22 cellular contexts compared by ENCODE assay signal in genomic region chr1:50358962-50359361, GRCh38.
"Had no signal": no experiment of that assay in that cellular context is flagged by ENCODE, and none has a peak within 500 bp of the region (broad histone marks: within the 10 kb centered on the region; RNA-seq: fewer than 3 reads in every experiment).

No MANE protein-coding gene starts in this region.

- ATAC-seq: activated CD4-positive, CD25-positive, alpha-beta regulatory T cell treated with anti-CD3 and anti-CD28 coated beads, Interleukin-2, amount 50 U/mL, for 24 hours; activated naive CD8-positive, alpha-beta T cell treated with anti-CD3 and anti-CD28 coated beads, Interleukin-2, amount 50 U/mL, for 24 hours; gastroesophageal sphincter; heart left ventricle; left lobe of liver had no signal

- H3K36me3 ChIP-seq: gastroesophageal sphincter, heart left ventricle, lower lobe of right lung, thoracic aorta, upper lobe of left lung had no signal

- H3K27me3 ChIP-seq: upper lobe of left lung had no signal

- H3K4me3 Mint-ChIP-seq: activated CD4-positive, alpha-beta memory T cell treated with anti-CD3 and anti-CD28 coated beads, Interleukin-2, amount 10 ng/mL, durations not matched to agents 7 days and 5 days; activated CD4-positive, alpha-beta T cell treated with anti-CD3 and anti-CD28 coated beads, Interleukin-2, amount 10 ng/mL, durations not matched to agents 24 days and 14 days; activated naive CD8-positive, alpha-beta T cell treated with anti-CD3 and anti-CD28 coated beads, Interleukin-2, amount 50 U/mL, for 24 hours; naive B cell; T-helper 1 cell treated with Interleukin-12 subunit alpha and Interleukin-12 subunit beta and Interleukin-4 antibody, amounts not matched to agents 30 μg/mL and 1 μg/mL, for 36 hours had no signal

- H3K4me1 Mint-ChIP-seq: activated CD4-positive, alpha-beta memory T cell treated with anti-CD3 and anti-CD28 coated beads, Interleukin-2, amount 10 ng/mL, durations not matched to agents 7 days and 5 days; activated CD4-positive, alpha-beta T cell treated with anti-CD3 and anti-CD28 coated beads, Interleukin-2, amount 10 ng/mL, durations not matched to agents 24 days and 14 days; activated naive CD8-positive, alpha-beta T cell treated with anti-CD3 and anti-CD28 coated beads, Interleukin-2, amount 50 U/mL, for 24 hours; naive B cell had no signal

- H3K27ac Mint-ChIP-seq: activated CD4-positive, alpha-beta memory T cell treated with anti-CD3 and anti-CD28 coated beads, Interleukin-2, amount 10 ng/mL, durations not matched to agents 7 days and 5 days; activated CD4-positive, alpha-beta T cell treated with anti-CD3 and anti-CD28 coated beads, Interleukin-2, amount 10 ng/mL, durations not matched to agents 24 days and 14 days; activated naive CD8-positive, alpha-beta T cell treated with anti-CD3 and anti-CD28 coated beads, Interleukin-2, amount 50 U/mL, for 24 hours; naive B cell; T-helper 1 cell treated with Interleukin-12 subunit alpha and Interleukin-12 subunit beta and Interleukin-4 antibody, amounts not matched to agents 30 μg/mL and 1 μg/mL, for 36 hours had no signal

- FAIRE-seq: kidney had no signal

- H3K4me1 ChIP-seq: gastroesophageal sphincter, heart left ventricle, lower lobe of right lung, upper lobe of left lung had no signal

- H3K4me3 ChIP-seq: coronary artery, gastroesophageal sphincter, heart left ventricle, lower lobe of right lung, thoracic aorta, upper lobe of left lung had no signal

- DNase-seq: activated CD4-positive, alpha-beta memory T cell treated with anti-CD3 and anti-CD28 coated beads, Interleukin-2, amount 10 ng/mL, durations not matched to agents 7 days and 5 days; activated CD4-positive, alpha-beta T cell treated with anti-CD3 and anti-CD28 coated beads, Interleukin-2, amount 10 ng/mL, durations not matched to agents 24 days and 14 days; activated effector memory CD4-positive, alpha-beta T cell treated with anti-CD3 and anti-CD28 coated beads, Interleukin-2, amount 50 U/mL, for 16 hours; activated naive CD4-positive, alpha-beta T cell treated with anti-CD3 and anti-CD28 coated beads, Interleukin-2, amount 50 U/mL, for 16 hours; activated naive CD8-positive, alpha-beta T cell treated with anti-CD3 and anti-CD28 coated beads, Interleukin-2, amount 50 U/mL, for 24 hours; activated T-cell treated with anti-CD3 and anti-CD28 coated beads for 4 hours; cerebellar nuclear complex; heart left ventricle; kidney; lower lobe of right lung; naive B cell; stimulated activated CD4-positive, alpha-beta T cell treated with anti-CD3 and anti-CD28 coated beads, Interleukin-2, amount 100 ng/mL, for 48 hours; stimulated activated CD8-positive, alpha-beta memory T cell treated with anti-CD3 and anti-CD28 coated beads, Interleukin-4, amount 100 ng/mL, for 48 hours; stimulated activated naive CD4-positive, alpha-beta T cell had no signal

- H3K9me3 ChIP-seq: lower lobe of right lung, upper lobe of left lung had no signal

- H3K36me3 Mint-ChIP-seq: naive B cell had no signal

- H3K9me3 Mint-ChIP-seq: activated CD4-positive, alpha-beta memory T cell treated with anti-CD3 and anti-CD28 coated beads, Interleukin-2, amount 10 ng/mL, durations not matched to agents 7 days and 5 days; activated CD4-positive, alpha-beta T cell treated with anti-CD3 and anti-CD28 coated beads, Interleukin-2, amount 10 ng/mL, durations not matched to agents 24 days and 14 days; T-helper 1 cell treated with Interleukin-12 subunit alpha and Interleukin-12 subunit beta and Interleukin-4 antibody, amounts not matched to agents 30 μg/mL and 1 μg/mL, for 36 hours had no signal

- H3K27ac ChIP-seq: coronary artery, epithelial cell of prostate, gastroesophageal sphincter, heart left ventricle, lower lobe of right lung, thoracic aorta, upper lobe of left lung had no signal
